In the genomic region with DNA sequence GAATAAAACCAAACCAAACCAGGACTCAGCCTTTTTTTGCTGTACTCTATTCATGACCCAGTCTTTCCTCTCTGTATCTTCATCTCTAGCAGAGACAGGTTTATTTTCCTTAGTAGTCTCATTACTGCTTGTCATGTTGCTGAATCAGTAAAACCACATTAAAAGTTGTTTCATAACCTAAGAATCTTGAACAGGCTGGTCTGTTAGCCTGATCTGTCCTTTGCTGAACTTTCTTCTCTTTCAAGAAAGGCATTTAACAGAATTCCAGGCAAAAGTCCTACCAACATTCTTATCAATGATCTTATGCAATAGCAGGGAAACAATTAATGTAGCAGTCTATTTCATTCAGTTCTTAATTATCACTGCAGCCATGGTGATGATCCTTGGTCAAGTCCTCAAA, we compare ENCODE assay signal across 13 cellular contexts.
DNase-seq lines count a peak whose midpoint lies in the region; ATAC-seq and TF ChIP-seq lines count a peak whose summit lies in the region.
"Had no signal": no experiment of that assay in that cellular context is flagged by ENCODE, and none has a peak within 500 bp of the region (broad histone marks: within the 10 kb centered on the region; RNA-seq: fewer than 3 reads in every experiment).

No MANE protein-coding gene starts in this region.

- H3K9me3 ChIP-seq in MM.1S (replicated peaks; ENCODE audit: insufficient read depth, low read length): no peaks in the 10 kb centered on the region
- H3K9me3 ChIP-seq: ascending aorta had no signal

- no peaks in the 10 kb centered on the region for H3K27me3 ChIP-seq in MM.1S (replicated peaks; ENCODE audit: insufficient read depth, low read length)
- H3K27me3 ChIP-seq: ascending aorta had no signal

- TF ChIP-seq CTCF in MM.1S (IDR thresholded peaks at IDR 0.05; ENCODE audit: low read length) (no peak), omental fat pad (IDR thresholded peaks at IDR 0.05) (no peak), GM13977 (IDR thresholded peaks at IDR 0.05; ENCODE audit: extremely low read depth, insufficient read depth, missing control alignments) (no peak)

- peak; percentile 35 for DNase-seq in Caki2 (ENCODE audit: low read depth)
- DNase-seq in MM.1S: peak; percentile 79
- DNase-seq in central memory CD4-positive, alpha-beta T cell: peak; percentile 28
- no peak for DNase-seq in omental fat pad (ENCODE audit: low spot score)
- DNase-seq in NCI-H345 treated with DMSO at 0.1 percent for 48 hours (lab: John Stamatoyannopoulos, UW; ENCODE audit: unreplicated experiment): no peak
- DNase-seq in DMS 273 (lab: John Stamatoyannopoulos, UW; ENCODE audit: unreplicated experiment): no peak
- no peak for DNase-seq in GM13977 (ENCODE audit: low spot score)
- DNase-seq: foreskin melanocyte, HFFc6, mesendoderm, NCI-H2171 had no signal

- H3K4me1 ChIP-seq in MM.1S (ENCODE audit: low read length): peaks cover 41% of the 10 kb centered on the region
- H3K4me1 ChIP-seq: ascending aorta had no signal

- H4K20me1 ChIP-seq in MM.1S (ENCODE audit: insufficient read depth, low read length): no peaks in the 10 kb centered on the region

- no peaks in the 10 kb centered on the region for H3K36me3 ChIP-seq in MM.1S (replicated peaks; ENCODE audit: insufficient read depth, low read length)
- H3K36me3 ChIP-seq: ascending aorta had no signal

- no peaks in the 10 kb centered on the region for H3K79me2 ChIP-seq in MM.1S (ENCODE audit: low read length)

- peak overlapping the region; percentile 8; the same call in 1 of the 2 replicates for H3K27ac ChIP-seq in MM.1S (ENCODE audit: low read length)
- H3K27ac ChIP-seq: ascending aorta, HL-60 had no signal

- in situ Hi-C loops in Caki2 (cut with HindIII; ENCODE audit: low pct_unique_long_range_greater_than_20kb, low sequenced_read_pairs) (no loop called here), GM13977 (cut with MboI; ENCODE audit: low pct_unique_long_range_greater_than_20kb, low sequenced_read_pairs, unreplicated experiment) (no loop called here)

- H3K4me3 ChIP-seq in MM.1S (ENCODE audit: low read length): 0 out of 2 replicates have a peak overlapping the region, but pooled peaks have one; percentile 3
- H3K4me3 ChIP-seq: ascending aorta had no signal

- H3K9me2 ChIP-seq in MM.1S (replicated peaks; ENCODE audit: insufficient read depth, low read length): no peaks in the 10 kb centered on the region

- H3F3A ChIP-seq in MM.1S (ENCODE audit: insufficient read depth, low read length): peaks cover 30% of the 10 kb centered on the region

- peak; percentile 77 for ATAC-seq in omental fat pad (ENCODE audit: low FRiP score)

- H3K4me2 ChIP-seq in MM.1S (ENCODE audit: low read depth, low read length): peak overlapping the region; percentile 57

- no peak overlapping the region for H2AFZ ChIP-seq in MM.1S (ENCODE audit: low read length)

- H3K9ac ChIP-seq in MM.1S (ENCODE audit: low read length): no peak overlapping the region

Comparison
In these comparisons a context has a peak if more than half of its experiments do, and no peak if none do; other contexts are left out.
1. DNase-seq: peak in Caki2 (single experiment), MM.1S (single experiment) and central memory CD4-positive, alpha-beta T cell (single experiment); none in omental fat pad (single experiment), NCI-H345 treated with DMSO at 0.1 percent for 48 hours (single experiment), DMS 273 (single experiment) and GM13977 (single experiment).